1 cellular context compared by ENCODE assay signal in the genomic region with DNA sequence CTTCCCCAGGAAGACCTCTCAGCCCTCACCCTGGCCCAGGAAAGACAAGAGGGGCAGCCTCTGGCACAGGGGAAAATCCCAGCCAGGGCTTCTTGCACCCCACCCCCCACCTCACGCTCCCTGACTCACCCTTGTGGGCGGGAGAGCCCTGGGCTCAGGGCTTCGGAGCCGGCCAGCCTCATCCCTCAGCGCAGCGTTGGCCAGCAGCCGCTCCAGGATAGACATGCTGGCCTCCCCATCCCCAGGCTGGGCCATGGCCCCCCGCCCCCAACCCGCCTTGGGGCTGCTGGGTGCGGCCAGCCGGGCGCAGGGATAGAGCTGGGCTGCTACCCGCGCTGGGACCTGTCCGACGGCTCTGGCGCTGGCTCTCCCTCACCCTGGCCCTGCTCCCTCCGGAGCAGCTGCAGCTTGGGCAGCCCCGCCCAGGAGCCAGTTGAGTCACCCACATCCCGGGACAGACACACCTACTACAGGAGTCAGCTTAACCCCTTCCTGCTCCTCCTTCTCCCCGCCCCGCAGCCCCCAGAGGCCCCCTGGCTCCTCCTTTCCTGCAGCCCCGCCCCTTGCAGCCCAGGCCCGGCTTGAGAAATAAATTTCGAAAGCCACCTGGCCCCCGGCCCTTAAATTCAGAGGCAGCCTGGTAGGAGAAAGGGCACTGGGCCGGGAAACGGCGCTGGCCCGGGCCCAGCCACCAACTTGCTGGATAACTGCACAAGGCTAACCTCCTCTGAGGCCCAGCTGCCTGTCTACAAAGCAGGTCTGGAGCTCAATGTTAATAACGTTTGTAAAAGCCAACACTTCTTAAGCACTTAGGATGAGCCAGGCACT.
TF ChIP-seq lines count a peak whose summit lies in the region.

No MANE protein-coding gene starts in this region.

TF ChIP-seq in HepG2, 621 proteins besides CTCF, POLR2A, EP300 and RAD21 (continued from another document and continues in another):
- TF ChIP-seq ARHGAP35 (CRISPR knock-in tag; IDR thresholded peaks at IDR 0.05; ENCODE audit: borderline replicate concordance) (no peak), MBD4 (IDR thresholded peaks at IDR 0.05; ENCODE audit: borderline replicate concordance, low read length) (no peak), NCOA1 (CRISPR knock-in tag; IDR thresholded peaks at IDR 0.05) (no peak), ZNF20 (CRISPR knock-in tag; IDR thresholded peaks at IDR 0.05) (no peak), FOXA1 (IDR thresholded peaks at IDR 0.05) (no peak), FOXA1 (CRISPR knock-in tag; IDR thresholded peaks at IDR 0.05) (no peak), ZNF468 (CRISPR knock-in tag; IDR thresholded peaks at IDR 0.05) (no peak), ZNF569 (CRISPR knock-in tag; IDR thresholded peaks at IDR 0.05; ENCODE audit: borderline replicate concordance) (no peak), SNRNP70 (IDR thresholded peaks at IDR 0.05; ENCODE audit: low read depth, low read length) (no peak), ATF7 (IDR thresholded peaks at IDR 0.05) (no peak), ATF7 (CRISPR knock-in tag; IDR thresholded peaks at IDR 0.05) (no peak), SRY (CRISPR knock-in tag; IDR thresholded peaks at IDR 0.05) (no peak), NFE2 (CRISPR knock-in tag; IDR thresholded peaks at IDR 0.05) (no peak), ZBTB39 (CRISPR knock-in tag; IDR thresholded peaks at IDR 0.05) (no peak), ETV5 (CRISPR knock-in tag; IDR thresholded peaks at IDR 0.05; ENCODE audit: borderline replicate concordance) (no peak), RBFOX2 (IDR thresholded peaks at IDR 0.05; ENCODE audit: low read depth, low read length) (peak; percentile 82), ATRX (CRISPR knock-in tag; IDR thresholded peaks at IDR 0.05; ENCODE audit: borderline replicate concordance) (no peak), CHD2 (IDR thresholded peaks at IDR 0.05; ENCODE audit: low read depth, low read length) (no peak), ZKSCAN8 (CRISPR knock-in tag; IDR thresholded peaks at IDR 0.05; ENCODE audit: borderline replicate concordance) (no peak), ZNF672 (CRISPR knock-in tag; IDR thresholded peaks at IDR 0.05) (no peak), ZSCAN21 (CRISPR knock-in tag; IDR thresholded peaks at IDR 0.05; ENCODE audit: borderline replicate concordance) (no peak), ZNF18 (CRISPR knock-in tag; IDR thresholded peaks at IDR 0.05; ENCODE audit: insufficient replicate concordance) (no peak), SP4 (CRISPR knock-in tag; IDR thresholded peaks at IDR 0.05) (0 out of 2 replicates have a peak, but pooled peaks have one; percentile 41), GATAD1 (CRISPR knock-in tag; IDR thresholded peaks at IDR 0.05) (no peak), CCDC6 (CRISPR knock-in tag; IDR thresholded peaks at IDR 0.05) (no peak), FOSL2 (CRISPR knock-in tag; IDR thresholded peaks at IDR 0.05) (peak; percentile 89), IRF1 (CRISPR knock-in tag; IDR thresholded peaks at IDR 0.05; ENCODE audit: low read depth) (no peak), BRCA1 (CRISPR knock-in tag; IDR thresholded peaks at IDR 0.05) (no peak), DNMT3B (CRISPR knock-in tag; conservative IDR thresholded peaks at IDR 0.05) (no peak), ZNF747 (CRISPR knock-in tag; IDR thresholded peaks at IDR 0.05; ENCODE audit: borderline replicate concordance) (no peak), MYPOP (CRISPR knock-in tag; IDR thresholded peaks at IDR 0.05) (no peak), HMG20B (CRISPR knock-in tag; conservative IDR thresholded peaks at IDR 0.05) (no peak), ZNF329 (CRISPR knock-in tag; IDR thresholded peaks at IDR 0.05; ENCODE audit: low read depth) (no peak), KAT8 (CRISPR knock-in tag; IDR thresholded peaks at IDR 0.05) (no peak), TARDBP (CRISPR knock-in tag; IDR thresholded peaks at IDR 0.05) (no peak), ZNF563 (CRISPR knock-in tag; IDR thresholded peaks at IDR 0.05) (0 out of 2 replicates have a peak, but pooled peaks have one; percentile 9), ADNP (CRISPR knock-in tag; IDR thresholded peaks at IDR 0.05) (no peak), HCFC1 (IDR thresholded peaks at IDR 0.05; ENCODE audit: low read depth, low read length) (no peak), CENPX (CRISPR knock-in tag; IDR thresholded peaks at IDR 0.05) (no peak), RFX5 (IDR thresholded peaks at IDR 0.05; ENCODE audit: low read depth, low read length) (no peak), POLR2AphosphoS5 (IDR thresholded peaks at IDR 0.05; ENCODE audit: low read depth, low read length) (no peak), FIP1L1 (IDR thresholded peaks at IDR 0.05; ENCODE audit: borderline replicate concordance, insufficient read depth, low read depth, low read length) (no peak), PITX1 (CRISPR knock-in tag; IDR thresholded peaks at IDR 0.05) (0 out of 2 replicates have a peak, but pooled peaks have one; percentile 8), ZFP62 (CRISPR knock-in tag; IDR thresholded peaks at IDR 0.05) (no peak), AKNA (CRISPR knock-in tag; IDR thresholded peaks at IDR 0.05; ENCODE audit: borderline replicate concordance) (no peak), RFXANK (CRISPR knock-in tag; IDR thresholded peaks at IDR 0.05) (no peak), U2AF2 (IDR thresholded peaks at IDR 0.05; ENCODE audit: low read depth, low read length) (no peak), ZBTB14 (CRISPR knock-in tag; IDR thresholded peaks at IDR 0.05) (no peak), TEAD3 (CRISPR knock-in tag; optimal IDR thresholded peaks at IDR 0.05; ENCODE audit: borderline replicate concordance) (no peak), ZNF431 (CRISPR knock-in tag; IDR thresholded peaks at IDR 0.05; ENCODE audit: borderline replicate concordance, low read depth) (no peak), CREB1 (IDR thresholded peaks at IDR 0.05) (no peak), CREB1 (CRISPR knock-in tag; IDR thresholded peaks at IDR 0.05) (no peak), ZNF784 (CRISPR knock-in tag; IDR thresholded peaks at IDR 0.05; ENCODE audit: borderline replicate concordance) (0 out of 2 replicates have a peak, but pooled peaks have one; percentile 24), TCF7L2 (IDR thresholded peaks at IDR 0.05; ENCODE audit: low read depth, low read length) (no peak), ZNF296 (CRISPR knock-in tag; conservative IDR thresholded peaks at IDR 0.05) (no peak), DR1 (CRISPR knock-in tag; IDR thresholded peaks at IDR 0.05) (0 out of 2 replicates have a peak, but pooled peaks have one; percentile 35), GPN1 (CRISPR knock-in tag; IDR thresholded peaks at IDR 0.05; ENCODE audit: borderline replicate concordance) (no peak)
- TF ChIP-seq, protein P1, sequence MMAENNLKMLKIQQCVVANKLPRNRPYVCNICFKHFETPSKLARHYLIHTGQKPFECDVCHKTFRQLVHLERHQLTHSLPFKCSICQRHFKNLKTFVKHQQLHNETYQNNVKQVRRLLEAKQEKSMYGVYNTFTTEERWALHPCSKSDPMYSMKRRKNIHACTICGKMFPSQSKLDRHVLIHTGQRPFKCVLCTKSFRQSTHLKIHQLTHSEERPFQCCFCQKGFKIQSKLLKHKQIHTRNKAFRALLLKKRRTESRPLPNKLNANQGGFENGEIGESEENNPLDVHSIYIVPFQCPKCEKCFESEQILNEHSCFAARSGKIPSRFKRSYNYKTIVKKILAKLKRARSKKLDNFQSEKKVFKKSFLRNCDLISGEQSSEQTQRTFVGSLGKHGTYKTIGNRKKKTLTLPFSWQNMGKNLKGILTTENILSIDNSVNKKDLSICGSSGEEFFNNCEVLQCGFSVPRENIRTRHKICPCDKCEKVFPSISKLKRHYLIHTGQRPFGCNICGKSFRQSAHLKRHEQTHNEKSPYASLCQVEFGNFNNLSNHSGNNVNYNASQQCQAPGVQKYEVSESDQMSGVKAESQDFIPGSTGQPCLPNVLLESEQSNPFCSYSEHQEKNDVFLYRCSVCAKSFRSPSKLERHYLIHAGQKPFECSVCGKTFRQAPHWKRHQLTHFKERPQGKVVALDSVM (CRISPR knock-in tag; IDR thresholded peaks at IDR 0.05), result no peak
